Comparison of ENCODE assay signal across 21 cellular contexts in the genomic region with DNA sequence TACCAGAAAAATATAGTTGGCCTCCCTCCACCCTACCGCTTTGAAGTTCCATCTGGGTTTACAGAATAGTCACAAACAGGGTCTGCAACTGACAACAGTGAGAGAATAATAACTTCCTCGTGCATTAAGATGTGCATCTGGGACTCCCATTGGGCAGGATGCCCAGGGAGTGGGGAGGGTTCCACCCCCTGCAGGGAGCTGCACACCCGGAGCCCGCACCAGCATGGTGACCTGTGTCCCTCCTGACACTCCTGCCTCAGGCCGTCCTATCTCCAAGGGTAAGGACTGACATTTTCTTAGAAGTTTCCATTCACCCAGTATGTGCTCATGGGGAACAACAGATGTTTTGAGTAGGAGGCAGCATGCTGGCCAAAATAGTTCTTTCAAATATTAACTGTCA.
"Had no signal": no experiment of that assay in that cellular context is flagged by ENCODE, and none has a peak within 500 bp of the region (broad histone marks: within the 10 kb centered on the region; RNA-seq: fewer than 3 reads in every experiment).

No MANE protein-coding gene starts in this region.

- H3K4me1 Mint-ChIP-seq: activated CD4-positive, alpha-beta T cell treated with anti-CD3 and anti-CD28 coated beads, Interleukin-2, amount 10 ng/mL, durations not matched to agents 7 days and 5 days had no signal

- ATAC-seq: activated CD8-positive, alpha-beta T cell treated with anti-CD3 and anti-CD28 coated beads for 36 hours; left cardiac atrium; natural killer cell treated with Interleukin-12 subunit alpha and Interleukin-12 subunit beta and Interleukin-15 and Interleukin-18, amount 100 ng/mL, for 72 hours; psoas muscle had no signal

- H3K27me3 ChIP-seq: breast epithelium, heart left ventricle, pancreas, right atrium auricular region, thyroid gland had no signal

- H3K9me3 Mint-ChIP-seq: activated CD4-positive, alpha-beta T cell treated with anti-CD3 and anti-CD28 coated beads, Interleukin-2, amount 10 ng/mL, durations not matched to agents 7 days and 5 days; activated CD8-positive, alpha-beta T cell treated with anti-CD3 and anti-CD28 coated beads for 36 hours; activated T-helper 2 cell treated with anti-CD3 and anti-CD28 coated beads, Interferon-gamma antibody, Interleukin-2, Interleukin-4, amounts not matched to agents 10 μg/mL and 5 μg/mL and 100 μg/mL, durations not matched to agents 14 hours and 24 hours and 36 hours; central memory CD8-positive, alpha-beta T cell; natural killer cell treated with Interleukin-12 subunit alpha and Interleukin-12 subunit beta and Interleukin-15 and Interleukin-18, amount 100 ng/mL, for 72 hours had no signal

- DNase-seq: activated CD4-positive, alpha-beta T cell treated with anti-CD3 and anti-CD28 coated beads, Interleukin-2, amount 10 ng/mL, durations not matched to agents 7 days and 5 days; activated CD4-positive, CD25-positive, alpha-beta regulatory T cell treated with anti-CD3 and anti-CD28 coated beads, Interleukin-2, amount 50 U/mL, for 72 hours; activated CD8-positive, alpha-beta T cell treated with anti-CD3 and anti-CD28 coated beads for 36 hours; activated naive CD4-positive, alpha-beta T cell; activated T-cell treated with anti-CD3 and anti-CD28 coated beads, Interleukin-2, amount 50 U/mL, for 1 hour; amniotic stem cell; heart left ventricle; left cardiac atrium; pancreas; psoas muscle; stimulated activated CD4-positive, alpha-beta T cell treated with anti-CD3 and anti-CD28 coated beads, Interleukin-4, amount 100 ng/mL, for 24 hours; stimulated activated naive CD4-positive, alpha-beta T cell treated with Interleukin-2 at 50 U/mL for 16 hours; thyroid gland had no signal

- H3K4me3 ChIP-seq: breast epithelium, coronary artery, heart left ventricle, pancreas, psoas muscle, right atrium auricular region, thyroid gland had no signal

- H3K27ac Mint-ChIP-seq: activated CD4-positive, alpha-beta T cell treated with anti-CD3 and anti-CD28 coated beads, Interleukin-2, amount 10 ng/mL, durations not matched to agents 7 days and 5 days; activated CD8-positive, alpha-beta T cell treated with anti-CD3 and anti-CD28 coated beads for 36 hours; activated naive CD8-positive, alpha-beta T cell; activated T-helper 2 cell treated with anti-CD3 and anti-CD28 coated beads, Interferon-gamma antibody, Interleukin-2, Interleukin-4, amounts not matched to agents 10 μg/mL and 5 μg/mL and 100 μg/mL, durations not matched to agents 14 hours and 24 hours and 36 hours; natural killer cell treated with Interleukin-12 subunit alpha and Interleukin-12 subunit beta and Interleukin-15 and Interleukin-18, amount 100 ng/mL, for 72 hours had no signal

- H3K27ac ChIP-seq: coronary artery, heart left ventricle, pancreas, psoas muscle, right atrium auricular region, thyroid gland, VCaP had no signal

- H3K9me3 ChIP-seq: pancreas, right atrium auricular region, thyroid gland had no signal

- H3K36me3 ChIP-seq: breast epithelium, pancreas, right atrium auricular region, thyroid gland had no signal

- H3K4me3 Mint-ChIP-seq: activated CD4-positive, alpha-beta T cell treated with anti-CD3 and anti-CD28 coated beads, Interleukin-2, amount 10 ng/mL, durations not matched to agents 7 days and 5 days; activated CD8-positive, alpha-beta T cell treated with anti-CD3 and anti-CD28 coated beads for 36 hours; activated naive CD8-positive, alpha-beta T cell; central memory CD8-positive, alpha-beta T cell; natural killer cell treated with Interleukin-12 subunit alpha and Interleukin-12 subunit beta and Interleukin-15 and Interleukin-18, amount 100 ng/mL, for 72 hours had no signal

- H3K4me1 ChIP-seq: breast epithelium, pancreas, psoas muscle, right atrium auricular region, thyroid gland had no signal

- H3K27me3 Mint-ChIP-seq: activated CD4-positive, alpha-beta T cell treated with anti-CD3 and anti-CD28 coated beads, Interleukin-2, amount 10 ng/mL, durations not matched to agents 7 days and 5 days; activated CD8-positive, alpha-beta T cell treated with anti-CD3 and anti-CD28 coated beads for 36 hours; activated naive CD8-positive, alpha-beta T cell; central memory CD8-positive, alpha-beta T cell; natural killer cell treated with Interleukin-12 subunit alpha and Interleukin-12 subunit beta and Interleukin-15 and Interleukin-18, amount 100 ng/mL, for 72 hours had no signal
